ENCODE assay signal across 19 cellular contexts in the genomic region with DNA sequence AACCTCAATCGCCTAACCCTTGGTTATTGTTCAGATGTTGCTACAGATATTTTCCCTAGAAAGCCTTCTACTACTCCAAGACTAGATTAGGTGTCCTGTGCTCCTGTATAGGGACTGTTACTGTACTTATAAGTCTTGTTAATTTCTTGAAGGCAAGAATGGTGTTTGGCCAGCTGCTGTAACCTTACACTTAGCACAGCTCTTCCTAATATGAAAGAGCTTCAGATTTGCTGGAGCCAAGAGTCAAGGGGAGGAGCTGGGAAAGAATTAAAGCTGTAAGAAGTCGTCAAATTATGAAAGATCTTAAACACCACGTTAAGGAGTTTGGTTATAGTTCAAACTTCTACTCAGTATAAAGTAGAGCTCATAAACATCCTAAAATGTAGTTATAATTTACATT.
"Had no signal": no experiment of that assay in that cellular context is flagged by ENCODE, and none has a peak within 500 bp of the region (broad histone marks: within the 10 kb centered on the region; RNA-seq: fewer than 3 reads in every experiment).

No MANE protein-coding gene starts in this region.

- H3K36me3 ChIP-seq: left lung, tibial artery had no signal

- H3K27ac ChIP-seq: body of pancreas, dorsolateral prefrontal cortex, epithelial cell of prostate, foreskin keratinocyte, left lung, tibial artery had no signal

- H3K4me1 ChIP-seq: body of pancreas, left lung, tibial artery had no signal

- DNase-seq: activated CD4-positive, alpha-beta T cell treated with anti-CD3 and anti-CD28 coated beads, Interleukin-2, amount 10 ng/mL, durations not matched to agents 7 days and 5 days; activated CD8-positive, alpha-beta memory T cell treated with anti-CD3 and anti-CD28 coated beads, Interleukin-2, amount 50 U/mL, for 4 hours; activated naive CD4-positive, alpha-beta T cell treated with anti-CD3 and anti-CD28 coated beads for 36 hours; activated T-cell treated with anti-CD3 and anti-CD28 coated beads, Interleukin-2, amount 50 U/mL, for 4 hours; body of pancreas; dorsolateral prefrontal cortex; foreskin keratinocyte; glutamatergic neuron; left lung; mammary epithelial cell; midbrain; retina; stimulated activated CD4-positive, alpha-beta T cell treated with anti-CD3 and anti-CD28 coated beads, Interleukin-12 subunit alpha, Interleukin-12 subunit beta, amount 100 ng/mL, for 4 hours; stimulated activated CD4-positive, alpha-beta T cell treated with anti-CD3 and anti-CD28 coated beads, Interleukin-2, amount 100 ng/mL, for 24 hours; stimulated activated naive CD8-positive, alpha-beta T cell treated with anti-CD3 and anti-CD28 coated beads, Interleukin-15, Interleukin-2, amounts not matched to agents 100 U/mL and 50 U/mL, for 24 hours; substantia nigra; T1000; tibial artery had no signal

- H3K27me3 ChIP-seq: body of pancreas, dorsolateral prefrontal cortex, foreskin keratinocyte, left lung, tibial artery had no signal

- H3K9me3 ChIP-seq: body of pancreas, left lung, tibial artery had no signal

- H3K4me3 ChIP-seq: body of pancreas, dorsolateral prefrontal cortex, left lung, tibial artery had no signal

- ATAC-seq: activated T-cell treated with anti-CD3 and anti-CD28 coated beads, Interleukin-2, amount 50 U/mL, for 4 hours; body of pancreas; foreskin keratinocyte; left lung; stimulated activated naive CD8-positive, alpha-beta T cell treated with anti-CD3 and anti-CD28 coated beads, Interleukin-15, Interleukin-2, amounts not matched to agents 100 U/mL and 50 U/mL, for 24 hours had no signal
